ENCODE assay signal across 11 cellular contexts in genomic region chr9:27194401-27195091, GRCh38.
DNase-seq lines count a peak whose midpoint lies in the region; ATAC-seq and TF ChIP-seq lines count a peak whose summit lies in the region.
"Had no signal": no experiment of that assay in that cellular context is flagged by ENCODE, and none has a peak within 500 bp of the region (broad histone marks: within the 10 kb centered on the region; RNA-seq: fewer than 3 reads in every experiment).

No MANE protein-coding gene starts in this region.

- H3K9me3 Mint-ChIP-seq in activated naive CD4-positive, alpha-beta T cell treated with anti-CD3 and anti-CD28 coated beads for 36 hours = no peaks in the 10 kb centered on the region
- H3K9me3 Mint-ChIP-seq in activated naive CD4-positive, alpha-beta T cell treated with anti-CD3 and anti-CD28 coated beads, Interleukin-2, amount 10 ng/mL, durations not matched to agents 7 days and 5 days = no peaks in the 10 kb centered on the region
- H3K9me3 Mint-ChIP-seq: activated T-cell treated with anti-CD3 and anti-CD28 coated beads, Interleukin-2, amount 50 U/mL, for 24 hours had no signal

- 0 out of 4 replicates have a peak, but pooled peaks of 1 of the 2 experiments have one; percentile 45 for TF ChIP-seq EP300 in SK-N-SH (IDR thresholded peaks at IDR 0.05; ENCODE audit: borderline replicate concordance in 1 of 2, low read depth in 1 of 2, low read length in 1 of 2)

- H3K36me3 Mint-ChIP-seq in activated naive CD4-positive, alpha-beta T cell treated with anti-CD3 and anti-CD28 coated beads for 36 hours (ENCODE audit: low read depth) = no peaks in the 10 kb centered on the region
- H3K36me3 Mint-ChIP-seq in activated naive CD4-positive, alpha-beta T cell treated with anti-CD3 and anti-CD28 coated beads, Interleukin-2, amount 10 ng/mL, durations not matched to agents 7 days and 5 days = no peaks in the 10 kb centered on the region
- H3K36me3 Mint-ChIP-seq: IgD-negative memory B cell had no signal

- peaks cover 16% of the 10 kb centered on the region for H3F3A ChIP-seq in SK-N-SH (replicated peaks; ENCODE audit: insufficient read depth)

- no peak for TF ChIP-seq POLR2A in gastrocnemius medialis (IDR thresholded peaks at IDR 0.05)

- H3K4me1 Mint-ChIP-seq in activated naive CD4-positive, alpha-beta T cell treated with anti-CD3 and anti-CD28 coated beads for 36 hours (ENCODE audit: low read depth) = peaks cover 7% of the 10 kb centered on the region
- no peaks in the 10 kb centered on the region for H3K4me1 Mint-ChIP-seq in activated naive CD4-positive, alpha-beta T cell treated with anti-CD3 and anti-CD28 coated beads, Interleukin-2, amount 10 ng/mL, durations not matched to agents 7 days and 5 days
- H3K4me1 Mint-ChIP-seq: IgD-negative memory B cell had no signal

- POLR2A ChIA-PET in SK-N-SH (lab: Yijun Ruan, JAX) = no interaction called here

- H3K9me2 ChIP-seq in SK-N-SH = no peaks in the 10 kb centered on the region

- H3K4me2 ChIP-seq in SK-N-SH = 0 out of 2 replicates have a peak overlapping the region, but pooled peaks have one; percentile 49

- in situ Hi-C loops in gastrocnemius medialis (cut with MboI; ENCODE audit: low sequenced_read_pairs in 4 of 4) = no loop called here

- H3K79me2 ChIP-seq in SK-N-SH (ENCODE audit: insufficient read depth) = no peaks in the 10 kb centered on the region

- TF ChIP-seq CTCF in SK-N-SH (IDR thresholded peaks at IDR 0.05) = no peak
- no peak for TF ChIP-seq CTCF in upper lobe of right lung (IDR thresholded peaks at IDR 0.05)
- no peak for TF ChIP-seq CTCF in gastrocnemius medialis (IDR thresholded peaks at IDR 0.05 in 4 of 5, conservative IDR thresholded peaks at IDR 0.05 in 1 of 5)

- H3K4me3 Mint-ChIP-seq in activated naive CD4-positive, alpha-beta T cell treated with anti-CD3 and anti-CD28 coated beads for 36 hours = no peak overlapping the region
- H3K4me3 Mint-ChIP-seq in activated naive CD4-positive, alpha-beta T cell treated with anti-CD3 and anti-CD28 coated beads, Interleukin-2, amount 10 ng/mL, durations not matched to agents 7 days and 5 days = no peak overlapping the region
- H3K4me3 Mint-ChIP-seq: activated T-cell treated with anti-CD3 and anti-CD28 coated beads, Interleukin-2, amount 50 U/mL, for 24 hours; IgD-negative memory B cell had no signal

- no peak for DNase-seq in activated naive CD4-positive, alpha-beta T cell treated with anti-CD3 and anti-CD28 coated beads for 36 hours
- no peak for DNase-seq in activated naive CD4-positive, alpha-beta T cell treated with anti-CD3 and anti-CD28 coated beads, Interleukin-2, amount 10 ng/mL, durations not matched to agents 7 days and 5 days
- DNase-seq in SK-N-SH (no peak), hepatic stellate cell (ENCODE audit: low spot score) (peak; percentile 40), upper lobe of right lung (no peak), AML-193 (lab: John Stamatoyannopoulos, UW) (no peak), gastrocnemius medialis (no peak)
- DNase-seq: activated T-cell treated with anti-CD3 and anti-CD28 coated beads, Interleukin-2, amount 50 U/mL, for 24 hours had no signal

- no peaks in the 10 kb centered on the region; a peak in 1 of 4 replicates for H3K4me1 ChIP-seq in SK-N-SH (ENCODE audit: control insufficient read depth in 1 of 2, insufficient read depth in 2 of 2, low read depth in 1 of 2, low read length in 1 of 2)
- peaks cover 10% of the 10 kb centered on the region for H3K4me1 ChIP-seq in upper lobe of right lung
- peaks cover 0 to 12% of the 10 kb centered on the region in 2 donors for H3K4me1 ChIP-seq in gastrocnemius medialis

- no peaks in the 10 kb centered on the region for H3K27me3 ChIP-seq in SK-N-SH (ENCODE audit: insufficient read depth)
- H3K27me3 ChIP-seq in upper lobe of right lung = no peaks in the 10 kb centered on the region
- no peaks in the 10 kb centered on the region for H3K27me3 ChIP-seq in gastrocnemius medialis
- H3K27me3 ChIP-seq: BLaER1 treated with 17β-estradiol and CSF1 and Interleukin-3, amounts not matched to agents 10 nM and 100 nM had no signal

- intact Hi-C loops in activated naive CD4-positive, alpha-beta T cell treated with anti-CD3 and anti-CD28 coated beads for 36 hours (cut with micrococcal nuclease) = no loop called here
- intact Hi-C loops in upper lobe of right lung (cut with DNase I) = no loop called here
- intact Hi-C loops in gastrocnemius medialis (cut with DNase I; ENCODE audit: low total_unique reads) = loop anchor here (10.0 kb wide), 1 partner anchor 80 kb away; no protein-coding TSS in a partner anchor

- ATAC-seq in upper lobe of right lung (peak; percentile 37), gastrocnemius medialis (no peak), HG02973 (IDR thresholded peaks at IDR 0.05; ENCODE audit: unreplicated experiment) (no peak)

- H2AFZ ChIP-seq in SK-N-SH (ENCODE audit: low read depth) = peak overlapping the region; percentile 66

- H3K36me3 ChIP-seq in SK-N-SH (replicated peaks in 1 of 2; ENCODE audit: control insufficient read depth in 1 of 2, insufficient read depth in 2 of 2, low read length in 1 of 2) (no peaks in the 10 kb centered on the region), upper lobe of right lung (no peaks in the 10 kb centered on the region), gastrocnemius medialis (no peaks in the 10 kb centered on the region)
- H3K36me3 ChIP-seq: BLaER1 treated with 17β-estradiol and CSF1 and Interleukin-3, amounts not matched to agents 10 nM and 100 nM had no signal

- H3K4me3 ChIP-seq in SK-N-SH (ENCODE audit: low read depth in 2 of 2, low read length in 1 of 2) (no peak overlapping the region), upper lobe of right lung (no peak overlapping the region), gastrocnemius medialis (no peak overlapping the region)
- H3K4me3 ChIP-seq: BLaER1 treated with 17β-estradiol and CSF1 and Interleukin-3, amounts not matched to agents 10 nM and 100 nM had no signal

- H3K9ac ChIP-seq in SK-N-SH = peak overlapping the region; percentile 45; the same call in 1 of the 2 replicates
- H3K9ac ChIP-seq: BLaER1 treated with 17β-estradiol and CSF1 and Interleukin-3, amounts not matched to agents 10 nM and 100 nM had no signal

- 69% methylated on average over 5 of the region's 5 CpGs for WGBS in SK-N-SH (ENCODE audit: low lambda C conversion rate)

- TF ChIP-seq RAD21 in SK-N-SH (IDR thresholded peaks at IDR 0.05; ENCODE audit: low read length) = no peak

- peak overlapping the region; percentile 32 for H3K27ac Mint-ChIP-seq in activated naive CD4-positive, alpha-beta T cell treated with anti-CD3 and anti-CD28 coated beads for 36 hours
- no peak overlapping the region for H3K27ac Mint-ChIP-seq in activated naive CD4-positive, alpha-beta T cell treated with anti-CD3 and anti-CD28 coated beads, Interleukin-2, amount 10 ng/mL, durations not matched to agents 7 days and 5 days
- H3K27ac Mint-ChIP-seq: activated T-cell treated with anti-CD3 and anti-CD28 coated beads, Interleukin-2, amount 50 U/mL, for 24 hours; IgD-negative memory B cell had no signal

- H4K20me1 ChIP-seq in SK-N-SH (ENCODE audit: insufficient read depth) = no peaks in the 10 kb centered on the region
- H4K20me1 ChIP-seq: BLaER1 treated with 17β-estradiol and CSF1 and Interleukin-3, amounts not matched to agents 10 nM and 100 nM had no signal

- peaks cover 6% of the 10 kb centered on the region for H3K27me3 Mint-ChIP-seq in activated naive CD4-positive, alpha-beta T cell treated with anti-CD3 and anti-CD28 coated beads for 36 hours (ENCODE audit: low read depth)
- peaks cover 3% of the 10 kb centered on the region for H3K27me3 Mint-ChIP-seq in activated naive CD4-positive, alpha-beta T cell treated with anti-CD3 and anti-CD28 coated beads, Interleukin-2, amount 10 ng/mL, durations not matched to agents 7 days and 5 days
- H3K27me3 Mint-ChIP-seq: IgD-negative memory B cell had no signal

- H3K27ac ChIP-seq in SK-N-SH (ENCODE audit: low read depth in 2 of 2, low read length in 1 of 2) = peak overlapping the region in 1 of 2 experiments; percentile 80; a peak in 2 of 4 replicates
- H3K27ac ChIP-seq in upper lobe of right lung = no peak overlapping the region
- H3K27ac ChIP-seq in gastrocnemius medialis = no peak overlapping the region

- no peaks in the 10 kb centered on the region for H3K9me3 ChIP-seq in SK-N-SH
- H3K9me3 ChIP-seq in upper lobe of right lung = no peaks in the 10 kb centered on the region
- H3K9me3 ChIP-seq in gastrocnemius medialis = no peaks in the 10 kb centered on the region
- H3K9me3 ChIP-seq: BLaER1 treated with 17β-estradiol and CSF1 and Interleukin-3, amounts not matched to agents 10 nM and 100 nM had no signal

- CTCF ChIA-PET in activated naive CD4-positive, alpha-beta T cell treated with anti-CD3 and anti-CD28 coated beads for 36 hours (lab: Charles Lee) = no interaction called here
- CTCF ChIA-PET in activated naive CD4-positive, alpha-beta T cell treated with anti-CD3 and anti-CD28 coated beads, Interleukin-2, amount 10 ng/mL, durations not matched to agents 7 days and 5 days (lab: Charles Lee) = no interaction called here
- CTCF ChIA-PET in SK-N-SH (lab: Yijun Ruan, JAX) = interaction anchor here (1.4 kb wide), 1 partner anchor 82 kb away, joined by 3 read pairs; no protein-coding TSS in a partner anchor

TF ChIP-seq in SK-N-SH, 30 proteins besides CTCF, POLR2A, EP300 and RAD21 (continues in another document):
- no peak for TF ChIP-seq RFX5 (IDR thresholded peaks at IDR 0.05; ENCODE audit: low read length)
- TF ChIP-seq RCOR1 (IDR thresholded peaks at IDR 0.05; ENCODE audit: low read length) = no peak
- TF ChIP-seq SMC3 (IDR thresholded peaks at IDR 0.05; ENCODE audit: low read depth, low read length) = no peak
- no peak for TF ChIP-seq MEF2A (IDR thresholded peaks at IDR 0.05; ENCODE audit: borderline replicate concordance, low read depth)
- TF ChIP-seq GATA2 (CRISPR knock-in tag; IDR thresholded peaks at IDR 0.05) = no peak
- no peak for TF ChIP-seq ELF1 (IDR thresholded peaks at IDR 0.05)
- TF ChIP-seq MXI1 (IDR thresholded peaks at IDR 0.05; ENCODE audit: low read depth, low read length) = no peak
- TF ChIP-seq SIN3A (IDR thresholded peaks at IDR 0.05; ENCODE audit: borderline replicate concordance, low read depth, low read length) = no peak
